ENCODE assay signal across 21 cellular contexts in genomic region chr1:94056996-94057395, GRCh38.
"Had no signal": no experiment of that assay in that cellular context is flagged by ENCODE, and none has a peak within 500 bp of the region (broad histone marks: within the 10 kb centered on the region; RNA-seq: fewer than 3 reads in every experiment).

No MANE protein-coding gene starts in this region.

- H3K9me3 ChIP-seq: esophagus squamous epithelium, heart right ventricle, left ventricle myocardium inferior, right lobe of liver, transverse colon, uterus had no signal

- H3K27ac ChIP-seq: esophagus squamous epithelium, right lobe of liver, transverse colon, uterus had no signal

- H3K4me1 ChIP-seq: transverse colon, uterus had no signal

- H3K36me3 ChIP-seq: esophagus squamous epithelium, heart right ventricle, left ventricle myocardium inferior, right lobe of liver, transverse colon, uterus had no signal

- H3K27me3 ChIP-seq: right lobe of liver, transverse colon, uterus had no signal

- H3K4me3 ChIP-seq: esophagus squamous epithelium, heart right ventricle, left ventricle myocardium inferior, right lobe of liver, transverse colon, uterus had no signal

- ATAC-seq: activated CD8-positive, alpha-beta T cell treated with anti-CD3 and anti-CD28 coated beads for 36 hours; activated T-cell treated with anti-CD3 and anti-CD28 coated beads, Interleukin-2, amount 50 U/mL, for 4 hours; activated T-helper 17 cell treated with anti-CD3 and anti-CD28 coated beads, Interleukin-2, amount 50 U/mL, for 72 hours; heart right ventricle; natural killer cell treated with Interleukin-12 subunit alpha and Interleukin-12 subunit beta and Interleukin-15 and Interleukin-18, amount 100 ng/mL, for 72 hours; right lobe of liver had no signal

- DNase-seq: activated B cell treated with CpG ODN at 0.5 μM for 24 hours; activated CD4-positive, alpha-beta T cell treated with anti-CD3 and anti-CD28 coated beads, Interleukin-2, amount 50 U/mL, for 1 hour; activated CD8-positive, alpha-beta T cell treated with anti-CD3 and anti-CD28 coated beads for 36 hours; activated gamma-delta T cell treated with Interleukin-2 at 50 U/mL for 16 hours; activated naive CD4-positive, alpha-beta T cell treated with anti-CD3 and anti-CD28 coated beads, Interleukin-2, amount 50 U/mL, for 16 hours; activated T-cell treated with anti-CD3 and anti-CD28 coated beads, Interleukin-2, amount 50 U/mL, for 4 hours; amniotic stem cell; central memory CD4-positive, alpha-beta T cell; dermis blood vessel endothelial cell; effector CD4-positive, alpha-beta T cell; esophagus squamous epithelium; foreskin melanocyte; heart right ventricle; left ventricle myocardium inferior; right lobe of liver; stimulated activated CD4-positive, alpha-beta T cell treated with anti-CD3 and anti-CD28 coated beads, Interleukin-2, amount 100 ng/mL, for 48 hours; stimulated activated naive CD4-positive, alpha-beta T cell treated with Interleukin-2 at 50 U/mL for 16 hours; transverse colon; uterus had no signal
